26 cellular contexts compared by ENCODE assay signal in genomic region chr11:119800619-119801018, GRCh38.
"Had no signal": no experiment of that assay in that cellular context is flagged by ENCODE, and none has a peak within 500 bp of the region (broad histone marks: within the 10 kb centered on the region; RNA-seq: fewer than 3 reads in every experiment).

No MANE protein-coding gene starts in this region.

- DNase-seq: activated CD4-positive, alpha-beta memory T cell treated with anti-CD3 and anti-CD28 coated beads, Interleukin-2, amount 10 ng/mL, durations not matched to agents 7 days and 5 days; activated CD4-positive, alpha-beta T cell treated with anti-CD3 and anti-CD28 coated beads for 36 hours; activated CD4-positive, alpha-beta T cell treated with anti-CD3 and anti-CD28 coated beads, Interleukin-2, amount 10 ng/mL, durations not matched to agents 24 days and 14 days; activated CD4-positive, CD25-positive, alpha-beta regulatory T cell; activated CD4-positive, CD25-positive, alpha-beta regulatory T cell treated with anti-CD3 and anti-CD28 coated beads, Interleukin-2, amount 50 U/mL, for 72 hours; activated CD8-positive, alpha-beta memory T cell treated with anti-CD3 and anti-CD28 coated beads, Interleukin-2, amount 50 U/mL, for 48 hours; activated gamma-delta T cell; activated naive CD4-positive, alpha-beta T cell treated with anti-CD3 and anti-CD28 coated beads, Interleukin-2, amount 50 U/mL, for 16 hours; activated naive CD4-positive, alpha-beta T cell treated with Interleukin-2 at 50 U/mL for 16 hours; activated T-cell treated with anti-CD3 and anti-CD28 coated beads for 4 hours; activated T-cell treated with anti-CD3 and anti-CD28 coated beads, Interleukin-2, amount 50 U/mL, for 24 hours; activated T-cell treated with anti-CD3 and anti-CD28 coated beads, Interleukin-2, amount 50 U/mL, for 72 hours; amniotic stem cell; body of pancreas; cortex of kidney; dermis blood vessel endothelial cell; effector CD8-positive, alpha-beta T cell; esophagus squamous epithelium; foreskin melanocyte; T-helper 2 cell had no signal

- ATAC-seq: activated CD4-positive, alpha-beta T cell treated with anti-CD3 and anti-CD28 coated beads for 36 hours; activated T-cell treated with anti-CD3 and anti-CD28 coated beads, Interleukin-2, amount 50 U/mL, for 72 hours; body of pancreas; heart left ventricle had no signal

- H3K4me1 Mint-ChIP-seq: activated CD4-positive, alpha-beta memory T cell treated with anti-CD3 and anti-CD28 coated beads, Interleukin-2, amount 10 ng/mL, durations not matched to agents 7 days and 5 days; activated CD4-positive, alpha-beta T cell treated with anti-CD3 and anti-CD28 coated beads for 36 hours; activated CD4-positive, alpha-beta T cell treated with anti-CD3 and anti-CD28 coated beads, Interleukin-2, amount 10 ng/mL, durations not matched to agents 24 days and 14 days; central memory CD8-positive, alpha-beta T cell had no signal

- H3K36me3 Mint-ChIP-seq: activated naive CD8-positive, alpha-beta T cell had no signal

- H3K4me3 Mint-ChIP-seq: activated CD4-positive, alpha-beta memory T cell treated with anti-CD3 and anti-CD28 coated beads, Interleukin-2, amount 10 ng/mL, durations not matched to agents 7 days and 5 days; activated CD4-positive, alpha-beta T cell treated with anti-CD3 and anti-CD28 coated beads for 36 hours; activated CD4-positive, alpha-beta T cell treated with anti-CD3 and anti-CD28 coated beads, Interleukin-2, amount 10 ng/mL, durations not matched to agents 24 days and 14 days; activated naive CD8-positive, alpha-beta T cell; activated T-cell treated with anti-CD3 and anti-CD28 coated beads, Interleukin-2, amount 50 U/mL, for 24 hours; activated T-cell treated with anti-CD3 and anti-CD28 coated beads, Interleukin-2, amount 50 U/mL, for 72 hours; central memory CD8-positive, alpha-beta T cell had no signal

- H3K9me3 Mint-ChIP-seq: activated CD4-positive, alpha-beta memory T cell treated with anti-CD3 and anti-CD28 coated beads, Interleukin-2, amount 10 ng/mL, durations not matched to agents 7 days and 5 days; activated CD4-positive, alpha-beta T cell treated with anti-CD3 and anti-CD28 coated beads, Interleukin-2, amount 10 ng/mL, durations not matched to agents 24 days and 14 days; activated T-cell treated with anti-CD3 and anti-CD28 coated beads, Interleukin-2, amount 50 U/mL, for 24 hours; activated T-cell treated with anti-CD3 and anti-CD28 coated beads, Interleukin-2, amount 50 U/mL, for 72 hours; central memory CD8-positive, alpha-beta T cell had no signal

- H3K4me1 ChIP-seq: body of pancreas, breast epithelium, heart left ventricle had no signal

- H3K9me3 ChIP-seq: body of pancreas, breast epithelium, esophagus squamous epithelium, heart left ventricle had no signal

- H3K27ac ChIP-seq: body of pancreas, breast epithelium, cardiac muscle cell, epithelial cell of prostate, esophagus squamous epithelium, heart left ventricle had no signal

- H3K36me3 ChIP-seq: breast epithelium, cardiac muscle cell, esophagus squamous epithelium, heart left ventricle had no signal

- H3K4me3 ChIP-seq: body of pancreas, breast epithelium, cardiac muscle cell, esophagus squamous epithelium, heart left ventricle had no signal

- H3K27ac Mint-ChIP-seq: activated CD4-positive, alpha-beta memory T cell treated with anti-CD3 and anti-CD28 coated beads, Interleukin-2, amount 10 ng/mL, durations not matched to agents 7 days and 5 days; activated CD4-positive, alpha-beta T cell treated with anti-CD3 and anti-CD28 coated beads for 36 hours; activated CD4-positive, alpha-beta T cell treated with anti-CD3 and anti-CD28 coated beads, Interleukin-2, amount 10 ng/mL, durations not matched to agents 24 days and 14 days; activated naive CD8-positive, alpha-beta T cell; activated T-cell treated with anti-CD3 and anti-CD28 coated beads, Interleukin-2, amount 50 U/mL, for 24 hours; activated T-cell treated with anti-CD3 and anti-CD28 coated beads, Interleukin-2, amount 50 U/mL, for 72 hours had no signal

- H3K27me3 ChIP-seq: body of pancreas, breast epithelium, cardiac muscle cell, heart left ventricle had no signal
